8 cellular contexts compared by ENCODE assay signal in the genomic region with DNA sequence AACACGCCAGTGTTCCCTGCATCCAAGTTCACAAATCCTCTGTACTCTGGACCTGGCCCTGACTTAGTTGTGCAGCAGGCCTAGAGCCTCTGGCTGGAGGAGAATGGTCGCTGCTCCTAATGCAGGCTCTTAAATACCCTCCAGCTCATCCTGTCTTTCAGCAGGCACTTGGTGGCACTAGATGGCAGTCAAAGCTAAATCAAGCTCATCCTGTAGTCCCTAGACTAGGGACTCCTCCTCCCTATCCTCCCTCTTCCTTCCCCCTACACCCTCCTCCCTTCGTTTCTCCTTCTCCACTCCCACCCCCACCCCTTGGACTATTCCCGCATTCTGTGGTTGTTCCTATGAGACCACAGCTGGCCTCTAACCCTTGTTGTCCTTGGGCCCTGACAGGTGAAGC. TPM values are rescaled to one million over a fixed set of nuclear protein-coding genes. Genes with fewer than 3 reads are reported as not detected.
DNase-seq lines count a peak whose midpoint lies in the region; ATAC-seq, FAIRE-seq and TF ChIP-seq lines count a peak whose summit lies in the region.

No MANE protein-coding gene starts in this region.

- POLR2A ChIA-PET in CD8-positive, alpha-beta T cell (lab: Charles Lee): no interaction called here

- no peaks in the 10 kb centered on the region for H3F3A ChIP-seq in OCI-LY1 (ENCODE audit: insufficient read depth, low read length)

- CTCF ChIA-PET in CD8-positive, alpha-beta T cell (lab: Charles Lee): interaction anchor here (1.9 kb wide), 1 partner anchor 14 kb away, joined by 5 read pairs; no protein-coding TSS in a partner anchor

- H3K9me3 Mint-ChIP-seq in stimulated activated effector memory CD8-positive, alpha-beta T cell treated with anti-CD3 and anti-CD28 coated beads, Interleukin-12 subunit alpha, Interleukin-12 subunit beta, amount 100 ng/mL, for 72 hours: no peaks in the 10 kb centered on the region
- H3K9me3 Mint-ChIP-seq in CD8-positive, alpha-beta T cell: no peaks in the 10 kb centered on the region

- intact Hi-C loops in CD8-positive, alpha-beta T cell (cut with DNase I, micrococcal nuclease): no loop called here

- TF ChIP-seq POLR2A in tibial nerve (IDR thresholded peaks at IDR 0.05) (no peak), GM12891 (IDR thresholded peaks at IDR 0.05; ENCODE audit: low read depth, low read length) (no peak)

- 46 to 49% methylated on average over 4 of the region's 4 CpGs for WGBS in tibial nerve, 2 donors

- no peaks in the 10 kb centered on the region for H3K36me3 ChIP-seq in OCI-LY1 (ENCODE audit: insufficient read depth, low read length)
- no peaks in the 10 kb centered on the region for H3K36me3 ChIP-seq in tibial nerve
- no peaks in the 10 kb centered on the region for H3K36me3 ChIP-seq in CD8-positive, alpha-beta T cell (ENCODE audit: insufficient read depth, low read length)

- H4K20me1 ChIP-seq in OCI-LY1 (ENCODE audit: insufficient read depth, low read length): no peaks in the 10 kb centered on the region

- H3K27ac ChIP-seq in OCI-LY1 (ENCODE audit: low read depth, low read length, poor library complexity, severe bottlenecking) (no peak overlapping the region), tibial nerve (no peak overlapping the region)
- H3K27ac ChIP-seq in CD8-positive, alpha-beta T cell (ENCODE audit: low read depth, low read length): no peak overlapping the region

- no peaks in the 10 kb centered on the region for H3K79me2 ChIP-seq in OCI-LY1 (ENCODE audit: insufficient read depth, low read length)

- DNase-seq in NCI-H524 (lab: John Stamatoyannopoulos, UW) (peak; percentile 9 to 38), NCI-H524 treated with DMSO at 0.1 percent for 48 hours (lab: John Stamatoyannopoulos, UW) (no peak), fibroblast of the aortic adventitia (ENCODE audit: low read depth) (peak; percentile 19), tibial nerve (ENCODE audit: low spot score in 2 of 2) (no peak), GM12891 (ENCODE audit: insufficient read length, low spot score) (no peak)
- DNase-seq in stimulated activated effector memory CD8-positive, alpha-beta T cell treated with anti-CD3 and anti-CD28 coated beads, Interleukin-12 subunit alpha, Interleukin-12 subunit beta, amount 100 ng/mL, for 72 hours (ENCODE audit: low spot score in 2 of 2): no peak
- no peak for DNase-seq in CD8-positive, alpha-beta T cell

- H3K27me3 ChIP-seq in OCI-LY1 (ENCODE audit: insufficient read depth, low read length) (no peaks in the 10 kb centered on the region), tibial nerve (no peaks in the 10 kb centered on the region)
- no peaks in the 10 kb centered on the region for H3K27me3 ChIP-seq in CD8-positive, alpha-beta T cell (ENCODE audit: insufficient read depth, low read length)

- no peak overlapping the region for H3K27ac Mint-ChIP-seq in stimulated activated effector memory CD8-positive, alpha-beta T cell treated with anti-CD3 and anti-CD28 coated beads, Interleukin-12 subunit alpha, Interleukin-12 subunit beta, amount 100 ng/mL, for 72 hours
- H3K27ac Mint-ChIP-seq in CD8-positive, alpha-beta T cell: no peak overlapping the region

- no peaks in the 10 kb centered on the region for H3K9me3 ChIP-seq in OCI-LY1 (ENCODE audit: low read length)
- H3K9me3 ChIP-seq in tibial nerve: no peaks in the 10 kb centered on the region
- H3K9me3 ChIP-seq in CD8-positive, alpha-beta T cell (ENCODE audit: low read length): no peaks in the 10 kb centered on the region

- TF ChIP-seq EP300 in tibial nerve (IDR thresholded peaks at IDR 0.05): no peak

- H3K4me1 ChIP-seq in OCI-LY1 (ENCODE audit: insufficient read depth, low read length, severe bottlenecking) (no peaks in the 10 kb centered on the region), tibial nerve (no peaks in the 10 kb centered on the region)
- H3K4me1 ChIP-seq in CD8-positive, alpha-beta T cell (ENCODE audit: insufficient read depth, low read length): no peaks in the 10 kb centered on the region

- no peak overlapping the region for H2AFZ ChIP-seq in OCI-LY1 (ENCODE audit: low read length)

- no peak overlapping the region for H3K4me3 Mint-ChIP-seq in stimulated activated effector memory CD8-positive, alpha-beta T cell treated with anti-CD3 and anti-CD28 coated beads, Interleukin-12 subunit alpha, Interleukin-12 subunit beta, amount 100 ng/mL, for 72 hours
- no peak overlapping the region for H3K4me3 Mint-ChIP-seq in CD8-positive, alpha-beta T cell

- FAIRE-seq in GM12891 (lab: Jason Lieb, UNC): no peak

- TF ChIP-seq CTCF in OCI-LY1 (IDR thresholded peaks at IDR 0.05; ENCODE audit: low read length) (peak; percentile 51), fibroblast of the aortic adventitia (IDR thresholded peaks at IDR 0.05; ENCODE audit: insufficient read depth, low read length) (peak; percentile 2), tibial nerve (IDR thresholded peaks at IDR 0.05) (no peak)
- TF ChIP-seq CTCF in CD8-positive, alpha-beta T cell (IDR thresholded peaks at IDR 0.05): no peak

- no peaks in the 10 kb centered on the region for H3K9me2 ChIP-seq in OCI-LY1 (ENCODE audit: low read depth, low read length)

- H3K36me3 Mint-ChIP-seq in stimulated activated effector memory CD8-positive, alpha-beta T cell treated with anti-CD3 and anti-CD28 coated beads, Interleukin-12 subunit alpha, Interleukin-12 subunit beta, amount 100 ng/mL, for 72 hours: no peaks in the 10 kb centered on the region
- no peaks in the 10 kb centered on the region for H3K36me3 Mint-ChIP-seq in CD8-positive, alpha-beta T cell

- no peak overlapping the region for H3K4me2 ChIP-seq in OCI-LY1 (ENCODE audit: low read length)

- H3K4me1 Mint-ChIP-seq in stimulated activated effector memory CD8-positive, alpha-beta T cell treated with anti-CD3 and anti-CD28 coated beads, Interleukin-12 subunit alpha, Interleukin-12 subunit beta, amount 100 ng/mL, for 72 hours: no peaks in the 10 kb centered on the region
- no peaks in the 10 kb centered on the region for H3K4me1 Mint-ChIP-seq in CD8-positive, alpha-beta T cell (ENCODE audit: low read depth)

- ATAC-seq in stimulated activated effector memory CD8-positive, alpha-beta T cell treated with anti-CD3 and anti-CD28 coated beads, Interleukin-12 subunit alpha, Interleukin-12 subunit beta, amount 100 ng/mL, for 72 hours: peak; percentile 40
- no peak for ATAC-seq in CD8-positive, alpha-beta T cell

- no peak overlapping the region for H3K9ac ChIP-seq in OCI-LY1 (ENCODE audit: low read length)

- H3K27me3 Mint-ChIP-seq in CD8-positive, alpha-beta T cell (ENCODE audit: low read depth): peaks cover 7% of the 10 kb centered on the region

- no peak overlapping the region for H3K4me3 ChIP-seq in OCI-LY1 (ENCODE audit: low read depth, low read length, poor library complexity, severe bottlenecking)
- H3K4me3 ChIP-seq in fibroblast of the aortic adventitia (ENCODE audit: low read depth, low read length): no peak overlapping the region
- no peak overlapping the region for H3K4me3 ChIP-seq in tibial nerve
- no peak overlapping the region for H3K4me3 ChIP-seq in CD8-positive, alpha-beta T cell (ENCODE audit: low read depth, low read length)

TF ChIP-seq in GM12891, 5 proteins besides CTCF, POLR2A, EP300 and RAD21:
- TF ChIP-seq TAF1 (IDR thresholded peaks at IDR 0.05; ENCODE audit: low read depth, low read length) (no peak), PAX5 (IDR thresholded peaks at IDR 0.05; ENCODE audit: insufficient read depth, low read length, severe bottlenecking) (no peak), POU2F2 (IDR thresholded peaks at IDR 0.05; ENCODE audit: low read depth, low read length) (no peak), POLR2AphosphoS5 (IDR thresholded peaks at IDR 0.05; ENCODE audit: low read depth, low read length) (no peak), SPI1 (IDR thresholded peaks at IDR 0.05; ENCODE audit: low read depth, low read length) (no peak)

RNA-seq across cellular contexts. Expression of gene MTR, which starts 41.5 kb away (rescaled TPM):
- total RNA-seq in fibroblast of the aortic adventitia (ENCODE audit: low replicate concordance) (28.5 and 38.4 TPM in 2 replicates), tibial nerve (10 to 100 TPM; 42.3 to 55.3 (median 44.7) TPM)
- polyA plus RNA-seq in GM12891 (2012; ENCODE audit: low read depth, missing spikeins): 8.2 TPM
- 10 to 100 TPM; 32.9 to 35.0 TPM for total RNA-seq in CD8-positive, alpha-beta T cell

Comparison
In these comparisons a context has a peak if more than half of its experiments do, and no peak if none do; other contexts are left out.
1. DNase-seq: peak in NCI-H524 (2 of 2) and fibroblast of the aortic adventitia (single experiment); none in NCI-H524 treated with DMSO at 0.1 percent for 48 hours (single experiment), stimulated activated effector memory CD8-positive, alpha-beta T cell treated with anti-CD3 and anti-CD28 coated beads, Interleukin-12 subunit alpha, Interleukin-12 subunit beta, amount 100 ng/mL, for 72 hours (0 of 2), tibial nerve (0 of 2), GM12891 (single experiment) and CD8-positive, alpha-beta T cell (0 of 7).
2. CTCF ChIP-seq: peak in OCI-LY1 (single experiment) and fibroblast of the aortic adventitia (single experiment); none in tibial nerve (0 of 5) and CD8-positive, alpha-beta T cell (single experiment).